8 cellular contexts compared by ENCODE assay signal in the genomic region with DNA sequence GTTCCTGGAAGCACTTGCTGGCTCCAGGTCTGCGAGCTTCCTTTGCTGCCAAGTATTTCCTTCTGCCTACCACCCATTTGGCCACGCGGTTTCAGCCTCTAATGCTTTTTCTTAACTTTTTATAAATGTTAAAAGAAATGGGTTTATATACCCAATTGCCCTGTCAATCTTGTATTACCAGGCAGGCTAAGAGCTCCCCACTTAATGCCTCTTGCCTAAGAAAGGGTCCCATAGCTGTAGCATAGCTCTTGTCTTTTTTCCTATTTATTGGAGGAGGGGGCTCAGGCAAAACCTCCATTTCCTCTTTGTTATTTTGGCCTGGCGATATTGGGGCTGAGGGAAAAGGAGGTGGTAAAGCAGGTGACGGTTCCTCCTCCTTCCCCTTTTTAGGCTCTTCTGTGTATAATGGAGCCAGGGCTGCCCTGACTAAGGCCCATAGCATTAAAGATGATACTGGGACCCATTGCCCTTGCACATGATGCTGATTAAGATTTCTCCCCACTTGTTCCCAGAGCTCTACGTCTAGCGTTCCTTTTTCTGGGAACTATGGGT. TPM values are rescaled to one million over a fixed set of nuclear protein-coding genes. Genes with fewer than 3 reads are reported as not detected.
DNase-seq lines count a peak whose midpoint lies in the region; ATAC-seq, FAIRE-seq and TF ChIP-seq lines count a peak whose summit lies in the region.

No MANE protein-coding gene starts in this region.

- ATAC-seq in HG02870 (IDR thresholded peaks at IDR 0.05; ENCODE audit: unreplicated experiment) = peak; percentile 17
- no peak for ATAC-seq in natural killer cell treated with Interleukin-12 subunit alpha and Interleukin-12 subunit beta and Interleukin-15 and Interleukin-18, amount 100 ng/mL, for 72 hours
- no peak for ATAC-seq in GM18873 (IDR thresholded peaks at IDR 0.05; ENCODE audit: low FRiP score, unreplicated experiment)

- H3K9me3 Mint-ChIP-seq in astrocyte (ENCODE audit: unreplicated experiment) = peaks cover 4% of the 10 kb centered on the region
- H3K9me3 Mint-ChIP-seq in natural killer cell treated with Interleukin-12 subunit alpha and Interleukin-12 subunit beta and Interleukin-15 and Interleukin-18, amount 100 ng/mL, for 72 hours = no peaks in the 10 kb centered on the region

- TF ChIP-seq CTCF in astrocyte (IDR thresholded peaks at IDR 0.05; ENCODE audit: insufficient read depth, low read depth, low read length) (no peak), WERI-Rb-1 (IDR thresholded peaks at IDR 0.05; ENCODE audit: low read depth, low read length) (no peak)

- H3K36me3 ChIP-seq in ES-I3 (ENCODE audit: insufficient read depth, low read length) = no peaks in the 10 kb centered on the region
- H3K36me3 ChIP-seq in astrocyte (ENCODE audit: insufficient read depth, low read length) = no peaks in the 10 kb centered on the region
- H3K36me3 ChIP-seq in WERI-Rb-1 = no peaks in the 10 kb centered on the region

- peak overlapping the region; percentile 77 for H2AFZ ChIP-seq in astrocyte (ENCODE audit: low read depth, low read length)

- H3K27ac Mint-ChIP-seq in astrocyte (ENCODE audit: unreplicated experiment) = no peak overlapping the region
- H3K27ac Mint-ChIP-seq in natural killer cell treated with Interleukin-12 subunit alpha and Interleukin-12 subunit beta and Interleukin-15 and Interleukin-18, amount 100 ng/mL, for 72 hours = no peak overlapping the region

- H3K4me1 Mint-ChIP-seq in astrocyte (ENCODE audit: low read depth, unreplicated experiment) = no peaks in the 10 kb centered on the region
- H3K4me1 Mint-ChIP-seq in natural killer cell treated with Interleukin-12 subunit alpha and Interleukin-12 subunit beta and Interleukin-15 and Interleukin-18, amount 100 ng/mL, for 72 hours (ENCODE audit: low read depth in 2 of 2) = peaks cover 5 to 9% of the 10 kb centered on the region in 2 donors

- H3K4me3 Mint-ChIP-seq in astrocyte (ENCODE audit: unreplicated experiment) = peak overlapping the region; percentile 84
- peak overlapping the region; percentile 32 for H3K4me3 Mint-ChIP-seq in natural killer cell treated with Interleukin-12 subunit alpha and Interleukin-12 subunit beta and Interleukin-15 and Interleukin-18, amount 100 ng/mL, for 72 hours

- H3K27me3 ChIP-seq in astrocyte (ENCODE audit: insufficient read depth, low read length) = no peaks in the 10 kb centered on the region
- no peaks in the 10 kb centered on the region for H3K27me3 ChIP-seq in WERI-Rb-1 (ENCODE audit: insufficient read depth, low read depth, severe bottlenecking)

- peaks cover 5% of the 10 kb centered on the region for H3K27me3 Mint-ChIP-seq in astrocyte (ENCODE audit: low read depth, unreplicated experiment)
- H3K27me3 Mint-ChIP-seq in natural killer cell treated with Interleukin-12 subunit alpha and Interleukin-12 subunit beta and Interleukin-15 and Interleukin-18, amount 100 ng/mL, for 72 hours = no peaks in the 10 kb centered on the region

- no peak for DNase-seq in astrocyte (ENCODE audit: low read depth)
- no peak for DNase-seq in natural killer cell treated with Interleukin-12 subunit alpha and Interleukin-12 subunit beta and Interleukin-15 and Interleukin-18, amount 100 ng/mL, for 72 hours (ENCODE audit: low spot score)
- DNase-seq in epidermal melanocyte (ENCODE audit: insufficient read length, low spot score) = no peak
- DNase-seq in WERI-Rb-1 = no peak
- no peak for DNase-seq in NCI-H345 (lab: John Stamatoyannopoulos, UW)

- H3K9me3 ChIP-seq in ES-I3 (ENCODE audit: control insufficient read depth, insufficient read depth, low read length) = no peaks in the 10 kb centered on the region
- no peaks in the 10 kb centered on the region for H3K9me3 ChIP-seq in astrocyte (ENCODE audit: insufficient read depth, low read depth, low read length)
- H3K9me3 ChIP-seq in WERI-Rb-1 (ENCODE audit: severe bottlenecking) = no peaks in the 10 kb centered on the region

- peak overlapping the region; percentile 35 for H3K4me3 ChIP-seq in astrocyte (ENCODE audit: insufficient read depth, low read depth, low read length)
- H3K4me3 ChIP-seq in WERI-Rb-1 (ENCODE audit: low read depth, low read length) = no peak overlapping the region

- peak overlapping the region; percentile 80 for H3K4me2 ChIP-seq in astrocyte (ENCODE audit: low read length)

- no peaks in the 10 kb centered on the region for H3K79me2 ChIP-seq in astrocyte (ENCODE audit: insufficient read depth, low read length)

- no peak overlapping the region for H3K27ac ChIP-seq in astrocyte (ENCODE audit: low read depth, low read length)
- H3K27ac ChIP-seq in WERI-Rb-1 = no peak overlapping the region

- no peak for FAIRE-seq in astrocyte (lab: Jason Lieb, UNC)

- H3K36me3 Mint-ChIP-seq in astrocyte (ENCODE audit: low read depth, unreplicated experiment) = no peaks in the 10 kb centered on the region
- no peaks in the 10 kb centered on the region for H3K36me3 Mint-ChIP-seq in natural killer cell treated with Interleukin-12 subunit alpha and Interleukin-12 subunit beta and Interleukin-15 and Interleukin-18, amount 100 ng/mL, for 72 hours

- peak overlapping the region; percentile 43 for H3K9ac ChIP-seq in ES-I3 (ENCODE audit: low read depth, low read length)
- H3K9ac ChIP-seq in astrocyte (ENCODE audit: low read length) = no peak overlapping the region

- peaks cover 26% of the 10 kb centered on the region for H3K4me1 ChIP-seq in ES-I3 (ENCODE audit: insufficient read depth, low read length)
- no peaks in the 10 kb centered on the region for H3K4me1 ChIP-seq in astrocyte (ENCODE audit: insufficient read depth, low read length)

- no peaks in the 10 kb centered on the region for H4K20me1 ChIP-seq in astrocyte (ENCODE audit: insufficient read depth, low read length)

RNA-seq across cellular contexts. Expression of a gene that starts 21.6 kb away (rescaled TPM):
- 13.3 and 16.0 TPM in 2 replicates for total RNA-seq in astrocyte
- 10 to 100 TPM; 34.2 to 44.6 TPM for total RNA-seq in natural killer cell treated with Interleukin-12 subunit alpha and Interleukin-12 subunit beta and Interleukin-15 and Interleukin-18, amount 100 ng/mL, for 72 hours

RNA-seq across cellular contexts. Expression of a gene that starts 36.4 kb away (rescaled TPM):
- 23.9 and 26.6 TPM in 2 replicates for total RNA-seq in astrocyte
- total RNA-seq in natural killer cell treated with Interleukin-12 subunit alpha and Interleukin-12 subunit beta and Interleukin-15 and Interleukin-18, amount 100 ng/mL, for 72 hours = 10 to 100 TPM; 24.0 to 47.6 TPM
